1 cellular context compared by ENCODE assay signal in the genomic region with DNA sequence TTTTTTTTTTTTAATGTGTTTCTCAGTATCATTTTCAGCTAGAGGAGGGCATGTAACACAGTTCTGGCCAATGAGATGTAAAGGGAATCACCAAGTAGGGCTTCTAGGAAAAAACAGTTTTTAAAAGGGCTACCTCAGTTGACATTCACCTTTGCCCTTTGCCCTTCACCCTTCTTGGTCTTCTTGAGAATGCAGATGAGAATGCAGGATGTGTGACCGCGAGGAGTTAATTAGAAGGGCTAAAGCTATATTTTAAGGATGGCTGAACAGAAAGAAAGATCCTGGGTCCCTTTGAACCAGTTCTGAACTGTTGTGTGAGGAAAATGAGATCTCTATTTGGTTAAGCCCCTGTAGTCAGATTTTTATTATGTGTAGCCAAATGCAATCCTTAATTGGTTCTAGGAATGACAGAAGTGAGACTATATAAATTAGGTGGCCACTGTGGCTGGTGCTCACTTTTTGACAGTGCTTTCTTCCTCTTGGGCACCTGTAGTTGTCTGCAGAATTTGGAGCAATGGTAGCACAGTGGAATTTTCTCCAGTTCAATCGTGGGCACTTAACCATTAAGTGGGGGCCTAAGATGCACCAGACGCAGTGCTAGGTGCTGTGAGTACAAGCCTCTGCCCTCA.
TF ChIP-seq lines count a peak whose summit lies in the region.

No MANE protein-coding gene starts in this region.

TF ChIP-seq in GM23338, 12 proteins besides CTCF, POLR2A, EP300 and RAD21 (continued from another document):
- TF ChIP-seq, protein P1, sequence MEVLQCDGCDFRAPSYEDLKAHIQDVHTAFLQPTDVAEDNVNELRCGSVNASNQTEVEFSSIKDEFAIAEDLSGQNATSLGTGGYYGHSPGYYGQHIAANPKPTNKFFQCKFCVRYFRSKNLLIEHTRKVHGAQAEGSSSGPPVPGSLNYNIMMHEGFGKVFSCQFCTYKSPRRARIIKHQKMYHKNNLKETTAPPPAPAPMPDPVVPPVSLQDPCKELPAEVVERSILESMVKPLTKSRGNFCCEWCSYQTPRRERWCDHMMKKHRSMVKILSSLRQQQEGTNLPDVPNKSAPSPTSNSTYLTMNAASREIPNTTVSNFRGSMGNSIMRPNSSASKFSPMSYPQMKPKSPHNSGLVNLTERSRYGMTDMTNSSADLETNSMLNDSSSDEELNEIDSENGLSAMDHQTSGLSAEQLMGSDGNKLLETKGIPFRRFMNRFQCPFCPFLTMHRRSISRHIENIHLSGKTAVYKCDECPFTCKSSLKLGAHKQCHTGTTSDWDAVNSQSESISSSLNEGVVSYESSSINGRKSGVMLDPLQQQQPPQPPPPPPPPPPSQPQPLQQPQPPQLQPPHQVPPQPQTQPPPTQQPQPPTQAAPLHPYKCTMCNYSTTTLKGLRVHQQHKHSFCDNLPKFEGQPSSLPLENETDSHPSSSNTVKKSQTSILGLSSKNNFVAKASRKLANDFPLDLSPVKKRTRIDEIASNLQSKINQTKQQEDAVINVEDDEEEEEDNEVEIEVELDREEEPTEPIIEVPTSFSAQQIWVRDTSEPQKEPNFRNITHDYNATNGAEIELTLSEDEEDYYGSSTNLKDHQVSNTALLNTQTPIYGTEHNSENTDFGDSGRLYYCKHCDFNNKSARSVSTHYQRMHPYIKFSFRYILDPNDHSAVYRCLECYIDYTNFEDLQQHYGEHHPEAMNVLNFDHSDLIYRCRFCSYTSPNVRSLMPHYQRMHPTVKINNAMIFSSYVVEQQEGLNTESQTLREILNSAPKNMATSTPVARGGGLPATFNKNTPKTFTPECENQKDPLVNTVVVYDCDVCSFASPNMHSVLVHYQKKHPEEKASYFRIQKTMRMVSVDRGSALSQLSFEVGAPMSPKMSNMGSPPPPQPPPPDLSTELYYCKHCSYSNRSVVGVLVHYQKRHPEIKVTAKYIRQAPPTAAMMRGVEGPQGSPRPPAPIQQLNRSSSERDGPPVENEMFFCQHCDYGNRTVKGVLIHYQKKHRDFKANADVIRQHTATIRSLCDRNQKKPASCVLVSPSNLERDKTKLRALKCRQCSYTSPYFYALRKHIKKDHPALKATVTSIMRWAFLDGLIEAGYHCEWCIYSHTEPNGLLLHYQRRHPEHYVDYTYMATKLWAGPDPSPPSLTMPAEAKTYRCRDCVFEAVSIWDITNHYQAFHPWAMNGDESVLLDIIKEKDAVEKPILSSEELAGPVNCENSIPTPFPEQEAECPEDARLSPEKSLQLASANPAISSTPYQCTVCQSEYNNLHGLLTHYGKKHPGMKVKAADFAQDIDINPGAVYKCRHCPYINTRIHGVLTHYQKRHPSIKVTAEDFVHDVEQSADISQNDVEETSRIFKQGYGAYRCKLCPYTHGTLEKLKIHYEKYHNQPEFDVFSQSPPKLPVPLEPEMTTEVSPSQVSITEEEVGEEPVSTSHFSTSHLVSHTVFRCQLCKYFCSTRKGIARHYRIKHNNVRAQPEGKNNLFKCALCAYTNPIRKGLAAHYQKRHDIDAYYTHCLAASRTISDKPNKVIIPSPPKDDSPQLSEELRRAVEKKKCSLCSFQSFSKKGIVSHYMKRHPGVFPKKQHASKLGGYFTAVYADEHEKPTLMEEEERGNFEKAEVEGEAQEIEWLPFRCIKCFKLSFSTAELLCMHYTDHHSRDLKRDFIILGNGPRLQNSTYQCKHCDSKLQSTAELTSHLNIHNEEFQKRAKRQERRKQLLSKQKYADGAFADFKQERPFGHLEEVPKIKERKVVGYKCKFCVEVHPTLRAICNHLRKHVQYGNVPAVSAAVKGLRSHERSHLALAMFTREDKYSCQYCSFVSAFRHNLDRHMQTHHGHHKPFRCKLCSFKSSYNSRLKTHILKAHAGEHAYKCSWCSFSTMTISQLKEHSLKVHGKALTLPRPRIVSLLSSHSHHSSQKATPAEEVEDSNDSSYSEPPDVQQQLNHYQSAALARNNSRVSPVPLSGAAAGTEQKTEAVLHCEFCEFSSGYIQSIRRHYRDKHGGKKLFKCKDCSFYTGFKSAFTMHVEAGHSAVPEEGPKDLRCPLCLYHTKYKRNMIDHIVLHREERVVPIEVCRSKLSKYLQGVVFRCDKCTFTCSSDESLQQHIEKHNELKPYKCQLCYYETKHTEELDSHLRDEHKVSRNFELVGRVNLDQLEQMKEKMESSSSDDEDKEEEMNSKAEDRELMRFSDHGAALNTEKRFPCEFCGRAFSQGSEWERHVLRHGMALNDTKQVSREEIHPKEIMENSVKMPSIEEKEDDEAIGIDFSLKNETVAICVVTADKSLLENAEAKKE (CRISPR knock-in tag; IDR thresholded peaks at IDR 0.05) = no peak
- TF ChIP-seq, protein P2, sequence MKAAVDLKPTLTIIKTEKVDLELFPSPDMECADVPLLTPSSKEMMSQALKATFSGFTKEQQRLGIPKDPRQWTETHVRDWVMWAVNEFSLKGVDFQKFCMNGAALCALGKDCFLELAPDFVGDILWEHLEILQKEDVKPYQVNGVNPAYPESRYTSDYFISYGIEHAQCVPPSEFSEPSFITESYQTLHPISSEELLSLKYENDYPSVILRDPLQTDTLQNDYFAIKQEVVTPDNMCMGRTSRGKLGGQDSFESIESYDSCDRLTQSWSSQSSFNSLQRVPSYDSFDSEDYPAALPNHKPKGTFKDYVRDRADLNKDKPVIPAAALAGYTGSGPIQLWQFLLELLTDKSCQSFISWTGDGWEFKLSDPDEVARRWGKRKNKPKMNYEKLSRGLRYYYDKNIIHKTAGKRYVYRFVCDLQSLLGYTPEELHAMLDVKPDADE (IDR thresholded peaks at IDR 0.05) = no peak
- TF ChIP-seq ZNF331 (CRISPR knock-in tag; IDR thresholded peaks at IDR 0.05; ENCODE audit: low read depth) = no peak
